ENCODE assay signal across 30 cellular contexts in the genomic region with DNA sequence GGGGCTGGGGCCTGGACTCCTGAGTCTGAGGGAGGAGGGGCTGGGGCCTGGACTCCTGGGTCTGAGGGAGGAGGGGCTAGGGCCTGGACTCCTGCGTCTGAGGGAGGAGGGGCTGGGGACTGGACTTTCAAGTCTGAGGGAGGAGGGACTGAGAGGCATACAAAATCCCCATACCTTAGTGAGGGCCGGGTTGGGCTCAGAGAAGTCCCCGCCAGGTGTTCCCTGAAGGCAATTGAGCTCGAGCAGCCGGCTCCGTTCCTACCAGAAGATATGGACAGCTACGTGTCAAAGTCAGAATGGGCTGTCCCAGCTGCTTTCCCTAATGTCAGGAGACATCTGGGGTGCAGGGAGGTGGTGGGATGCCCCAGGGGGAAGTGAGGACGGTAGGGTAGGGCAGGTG. TPM values are rescaled to one million over a fixed set of nuclear protein-coding genes. Genes with fewer than 3 reads are reported as not detected.
"Had no signal": no experiment of that assay in that cellular context is flagged by ENCODE, and none has a peak within 500 bp of the region (broad histone marks: within the 10 kb centered on the region; RNA-seq: fewer than 3 reads in every experiment).

No MANE protein-coding gene starts in this region.

- H3K36me3 ChIP-seq: uterus had no signal

- H3K27me3 Mint-ChIP-seq: naive thymus-derived CD8-positive, alpha-beta T cell; stimulated activated memory B cell treated with anti-CD40 and anti-IgM and Interleukin-4, amounts not matched to agents 10 μg/mL and 1 μg/mL and 100 μg/mL, for 72 hours had no signal

- H3K4me1 ChIP-seq: lower lobe of right lung, pancreas, testis, thyroid gland, uterus had no signal

- DNase-seq: hippocampal formation; kidney glomerular epithelial cell; left cardiac atrium; lower lobe of right lung; mammary epithelial cell; mesenchymal stem cell; naive thymus-derived CD8-positive, alpha-beta T cell; nucleus accumbens; pancreas; retina; right cardiac atrium; stimulated activated CD4-positive, alpha-beta T cell treated with anti-CD3 and anti-CD28 coated beads, Interleukin-1b, Interleukin-23, amount 100 ng/mL, for 48 hours; stimulated activated CD4-positive, alpha-beta T cell treated with anti-CD3 and anti-CD28 coated beads, Interleukin-2, amount 100 ng/mL, for 48 hours; stimulated activated CD4-positive, alpha-beta T cell treated with anti-CD3 and anti-CD28 coated beads, Interleukin-4, amount 100 ng/mL, for 4 hours; stimulated activated CD8-positive, alpha-beta memory T cell treated with anti-CD3 and anti-CD28 coated beads, Interleukin-4, amount 100 ng/mL, for 48 hours; stimulated activated naive CD8-positive, alpha-beta T cell treated with anti-CD3 and anti-CD28 coated beads, Interleukin-15, Interleukin-2, amounts not matched to agents 100 U/mL and 50 U/mL, for 24 hours; stomach; testis; thyroid gland; transverse colon; uterus had no signal

- H3K9me3 ChIP-seq: lower lobe of right lung, pancreas, prostate gland, stomach, testis, thyroid gland, transverse colon, uterus had no signal

- ATAC-seq: left cardiac atrium; left lobe of liver; lower lobe of right lung; naive thymus-derived CD8-positive, alpha-beta T cell; pancreas; stimulated activated memory B cell treated with anti-CD40 and anti-IgM and Interleukin-4, amounts not matched to agents 10 μg/mL and 1 μg/mL and 100 μg/mL, for 72 hours; stimulated activated naive CD8-positive, alpha-beta T cell treated with anti-CD3 and anti-CD28 coated beads, Interleukin-15, Interleukin-2, amounts not matched to agents 100 U/mL and 50 U/mL, for 24 hours had no signal

- FAIRE-seq: keratinocyte, pancreas had no signal

- H3K4me3 Mint-ChIP-seq: naive thymus-derived CD8-positive, alpha-beta T cell; nephron; neural crest cell; stimulated activated memory B cell treated with anti-CD40 and anti-IgM and Interleukin-4, amounts not matched to agents 10 μg/mL and 1 μg/mL and 100 μg/mL, for 72 hours had no signal

- H3K9me3 Mint-ChIP-seq: naive thymus-derived CD8-positive, alpha-beta T cell; nephron; neural crest cell; stimulated activated memory B cell treated with anti-CD40 and anti-IgM and Interleukin-4, amounts not matched to agents 10 μg/mL and 1 μg/mL and 100 μg/mL, for 72 hours had no signal

- H3K27ac Mint-ChIP-seq: stimulated activated memory B cell treated with anti-CD40 and anti-IgM and Interleukin-4, amounts not matched to agents 10 μg/mL and 1 μg/mL and 100 μg/mL, for 72 hours had no signal

- H3K4me2 ChIP-seq: smooth muscle cell had no signal

- H3K27ac ChIP-seq: lower lobe of right lung, pancreas, stomach, testis, thyroid gland, transverse colon, uterus had no signal

- H3K4me1 Mint-ChIP-seq: neural crest cell had no signal

- H3K27me3 ChIP-seq: pancreas, stomach, testis, thyroid gland, transverse colon, uterus had no signal

- H3K4me3 ChIP-seq: lower lobe of right lung, pancreas, prostate gland, smooth muscle cell, stomach, testis, thyroid gland, transverse colon, uterus had no signal

RNA-seq across cellular contexts. Expression of a gene that starts 29.7 kb away (rescaled TPM):
- total RNA-seq: osteoblast, skeletal muscle tissue had no signal

RNA-seq across cellular contexts. Expression of a gene that starts 37.9 kb away (rescaled TPM):
- total RNA-seq: skeletal muscle tissue had no signal
